1 cellular context compared by ENCODE assay signal in genomic region chr12:58393152-58393551, GRCh38.
TF ChIP-seq lines count a peak whose summit lies in the region.

No MANE protein-coding gene starts in this region.

TF ChIP-seq in IMR-90, 13 proteins besides CTCF, POLR2A, EP300 and RAD21 (continued from another document):
- TF ChIP-seq RFX5 (IDR thresholded peaks at IDR 0.05; ENCODE audit: low read depth, low read length) (no peak), BHLHE40 (IDR thresholded peaks at IDR 0.05; ENCODE audit: low read depth, low read length) (no peak), MAFK (IDR thresholded peaks at IDR 0.05; ENCODE audit: low read depth, low read length) (no peak)
